1 cellular context compared by ENCODE assay signal in the genomic region with DNA sequence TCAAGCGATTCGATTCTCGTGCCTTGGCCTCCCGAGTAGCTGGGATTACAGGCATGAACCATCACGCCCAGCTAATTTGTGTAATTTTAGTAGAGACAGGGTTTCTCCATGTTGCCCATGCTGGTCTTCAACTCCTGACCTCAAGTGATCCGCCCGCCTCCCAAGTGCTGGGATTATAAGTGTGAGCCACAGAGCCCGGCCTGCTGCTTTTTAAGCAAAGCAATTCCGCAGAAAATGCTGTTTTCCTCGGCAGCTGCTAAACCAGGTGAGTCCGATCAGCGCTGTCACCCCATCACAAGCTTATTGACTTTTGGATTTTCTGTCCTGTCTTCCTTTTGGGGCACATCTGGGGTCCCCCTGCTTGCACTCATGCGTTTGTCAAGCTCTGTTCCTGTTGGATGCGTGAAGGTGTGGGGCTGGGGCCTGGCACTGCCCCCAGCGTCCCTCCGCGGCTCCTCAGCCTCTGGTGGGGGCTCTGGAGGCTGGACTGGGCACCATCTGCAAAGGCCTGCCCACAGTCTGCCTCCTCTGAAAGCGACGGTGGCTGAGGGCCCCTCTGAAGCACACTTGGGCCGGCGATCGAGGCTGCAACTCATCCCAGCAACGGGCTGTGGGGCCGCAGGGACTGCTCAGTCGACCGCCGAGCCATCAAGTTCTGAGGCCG.
TF ChIP-seq lines count a peak whose summit lies in the region.

No MANE protein-coding gene starts in this region.

TF ChIP-seq in K562, 482 proteins besides CTCF, POLR2A, EP300 and RAD21:
- TF ChIP-seq POLR2G (IDR thresholded peaks at IDR 0.05; ENCODE audit: low read depth, low read length) (0 out of 2 replicates have a peak, but pooled peaks have one; percentile 14), RFX7 (CRISPR knock-in tag; IDR thresholded peaks at IDR 0.05) (no peak)
